Comparison of ENCODE assay signal across 8 cellular contexts in the genomic region with DNA sequence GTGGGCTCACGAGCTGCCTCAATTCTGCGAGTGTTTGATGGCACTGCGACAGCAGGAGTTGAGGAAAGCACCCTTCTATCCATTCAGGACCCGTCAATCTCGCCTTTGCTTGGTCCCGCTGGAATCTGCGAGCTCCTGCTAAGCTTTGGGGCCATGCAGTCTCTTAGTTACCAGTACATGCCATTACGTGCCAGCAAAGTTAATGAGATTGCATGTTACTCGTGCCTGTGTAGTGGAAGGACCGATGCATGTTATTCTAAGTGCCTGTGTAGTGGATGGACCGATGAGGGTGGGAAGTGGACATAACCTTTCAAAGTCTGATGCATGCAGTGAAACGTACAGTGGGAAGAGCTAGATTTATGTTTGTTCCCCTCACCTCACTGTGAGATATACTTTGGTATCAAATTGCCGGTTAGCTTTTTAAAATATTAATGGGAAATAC. TPM values are rescaled to one million over a fixed set of nuclear protein-coding genes. Genes with fewer than 3 reads are reported as not detected.
A peak's percentile ranks its signal among the peaks of the same experiment; 100 is the strongest.
DNase-seq lines count a peak whose midpoint lies in the region; ATAC-seq and TF ChIP-seq lines count a peak whose summit lies in the region.

No MANE protein-coding gene starts in this region.

- WGBS in GM23248 (ENCODE audit: low coverage in 1 of 2, low lambda C conversion rate in 2 of 2, missing lambda C conversion rate in 2 of 2), 2 experiments, result 0 to 2% methylated on average over 13 of the region's 13 CpGs

- H3K4me3 Mint-ChIP-seq in T-helper 17 cell, result peak overlapping the region; percentile 95
- peak overlapping the region; percentile 99 for H3K4me3 Mint-ChIP-seq in neural crest cell

- peak overlapping the region; percentile 98 for H3K9ac ChIP-seq in GM23248

- H3K4me1 ChIP-seq in BE2C (no peaks in the 10 kb centered on the region), GM23248 (ENCODE audit: insufficient read depth) (peaks cover 18% of the 10 kb centered on the region)

- peaks cover 30% of the 10 kb centered on the region for H3K4me1 Mint-ChIP-seq in T-helper 17 cell
- peaks cover 32% of the 10 kb centered on the region for H3K4me1 Mint-ChIP-seq in neural crest cell

- H3K27me3 Mint-ChIP-seq in T-helper 17 cell (peaks cover 6% of the 10 kb centered on the region), neural crest cell (ENCODE audit: low read depth) (peaks cover 5% of the 10 kb centered on the region)

- H3K36me3 ChIP-seq in BE2C (peaks cover 52% of the 10 kb centered on the region), GM23248 (ENCODE audit: low read depth) (peaks cover 41% of the 10 kb centered on the region)

- TF ChIP-seq CTCF in BE2C (IDR thresholded peaks at IDR 0.05; ENCODE audit: low read depth, low read length) (no peak), neural crest cell (conservative IDR thresholded peaks at IDR 0.05) (no peak), GM10266 (IDR thresholded peaks at IDR 0.05; ENCODE audit: control insufficient read depth, insufficient read depth, low read depth, missing control alignments) (no peak)

- H3K27ac ChIP-seq in GM23248, result peak overlapping the region; percentile 86

- H3K9me3 Mint-ChIP-seq in neural crest cell, result no peaks in the 10 kb centered on the region

- H3K9me2 ChIP-seq in GM23248 (ENCODE audit: insufficient read depth), result no peaks in the 10 kb centered on the region

- H3K27me3 ChIP-seq in BE2C (no peaks in the 10 kb centered on the region), GM23248 (replicated peaks; ENCODE audit: insufficient read depth) (no peaks in the 10 kb centered on the region)

- DNase-seq in BE2C (no peak), GM23248 (peak; percentile 67), T-helper 17 cell (peak in 1 of 3 donors; percentile 9), fibroblast of gingiva (ENCODE audit: low read depth) (peak; percentile 44), neural crest cell (ENCODE audit: low read depth, low spot score) (no peak), GM10266 (ENCODE audit: extremely low spot score) (no peak), SIG-M5 treated with dmso at 0.1 percent for 504 hours (lab: John Stamatoyannopoulos, UW; ENCODE audit: unreplicated experiment) (no peak)
- DNase-seq in stimulated activated CD4-positive, alpha-beta T cell treated with anti-CD3 and anti-CD28 coated beads, Interleukin-4, amount 100 ng/mL, for 4 hours, result no peak

- H3K27ac Mint-ChIP-seq in T-helper 17 cell, result peak overlapping the region; percentile 96
- peak overlapping the region; percentile 100 for H3K27ac Mint-ChIP-seq in neural crest cell (ENCODE audit: unreplicated experiment)

- H3K4me2 ChIP-seq in GM23248 (ENCODE audit: unreplicated experiment), result peak overlapping the region; percentile 95

- H3K9me3 ChIP-seq in BE2C (no peaks in the 10 kb centered on the region; the same call in 1 of the 2 replicates), GM23248 (ENCODE audit: low read depth) (no peaks in the 10 kb centered on the region), T-helper 17 cell (ENCODE audit: control insufficient read depth, low read length, poor library complexity, severe bottlenecking) (no peaks in the 10 kb centered on the region)

- peak overlapping the region; percentile 59 for H2AFZ ChIP-seq in GM23248

- in situ Hi-C loops in GM23248 (cut with MboI), result loop anchor here (25.0 kb wide), 1 partner anchor 1262 kb away; no protein-coding TSS in a partner anchor

- H3K79me2 ChIP-seq in GM23248 (ENCODE audit: insufficient read depth), result peaks cover 44% of the 10 kb centered on the region

- H3F3A ChIP-seq in GM23248 (ENCODE audit: insufficient read depth), result peaks cover 35% of the 10 kb centered on the region

- ATAC-seq in T-helper 17 cell, result peak; percentile 1

- peaks cover 10% of the 10 kb centered on the region for H3K36me3 Mint-ChIP-seq in T-helper 17 cell (ENCODE audit: low read depth)
- peaks cover 33% of the 10 kb centered on the region for H3K36me3 Mint-ChIP-seq in neural crest cell (ENCODE audit: low read depth)

- H3K4me3 ChIP-seq in BE2C (ENCODE audit: low read depth, low read length) (peak overlapping the region; percentile 99), GM23248 (peak overlapping the region; percentile 96)

- peaks cover 14% of the 10 kb centered on the region; the same call in 1 of the 2 replicates for H4K20me1 ChIP-seq in GM23248 (ENCODE audit: insufficient read depth)

RNA-seq across cellular contexts. Expression of a gene that starts 0.6 kb away (rescaled TPM):
- 674 TPM for polyA plus RNA-seq in BE2C (2012; ENCODE audit: insufficient read depth, insufficient read length, low read depth)
- 1,990 and 2,540 TPM in 2 replicates for total RNA-seq in GM23248 (2014; rRNA removed; shearing (Covaris generic))
- polyA plus RNA-seq in GM23248 (2016; fragmentation: Nextera tagmentation; extraction: Ambion mirVana), result 870 and 943 TPM in 2 replicates
- total RNA-seq in T-helper 17 cell (1,000 to 10,000 TPM; 2,611 to 3,189 TPM), neural crest cell (2,382 and 2,466 TPM in 2 replicates)

Comparison
In these comparisons a context has a peak if more than half of its experiments do, and no peak if none do; other contexts are left out.
1. DNase-seq: peak in GM23248 (single experiment) and fibroblast of gingiva (single experiment); none in BE2C (single experiment), neural crest cell (single experiment), GM10266 (single experiment), stimulated activated CD4-positive, alpha-beta T cell treated with anti-CD3 and anti-CD28 coated beads, Interleukin-4, amount 100 ng/mL, for 4 hours (0 of 2) and SIG-M5 treated with dmso at 0.1 percent for 504 hours (single experiment).